16 cellular contexts compared by ENCODE assay signal in the genomic region with DNA sequence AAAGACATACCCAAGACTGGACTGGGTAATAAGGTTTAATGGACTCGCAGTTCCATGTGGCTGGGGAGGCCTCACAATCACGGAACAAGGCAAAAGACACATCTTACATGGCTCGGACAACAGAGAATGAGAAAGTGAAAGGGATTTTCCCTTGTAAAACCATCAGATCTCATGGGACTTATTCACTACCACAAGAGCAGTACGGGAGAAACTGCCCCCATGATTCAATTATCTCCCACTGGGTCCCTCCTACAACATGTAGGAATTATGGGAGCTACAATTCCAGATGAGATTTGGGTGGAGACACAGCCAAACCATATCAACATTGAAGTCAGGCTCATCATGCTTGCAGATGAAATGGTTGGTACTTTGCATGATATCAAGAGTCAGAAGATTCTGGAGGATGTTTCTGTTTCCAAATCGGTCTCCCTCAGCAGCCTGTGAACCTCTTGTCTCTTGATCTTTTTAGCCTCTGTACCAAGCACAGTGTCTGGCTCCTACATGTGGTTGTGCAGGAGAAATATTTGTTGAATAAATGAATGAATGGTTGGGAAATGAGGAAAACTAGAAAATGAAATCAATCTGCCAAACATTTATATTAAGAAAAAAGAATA.
DNase-seq lines count a peak whose midpoint lies in the region; ATAC-seq and TF ChIP-seq lines count a peak whose summit lies in the region.
"Had no signal": no experiment of that assay in that cellular context is flagged by ENCODE, and none has a peak within 500 bp of the region (broad histone marks: within the 10 kb centered on the region; RNA-seq: fewer than 3 reads in every experiment).

No MANE protein-coding gene starts in this region.

- H2AK5ac ChIP-seq in mesendoderm (ENCODE audit: low read length): no peak overlapping the region

- no peak overlapping the region for H4K5ac ChIP-seq in mesendoderm (ENCODE audit: low read length)

- DNase-seq in chondrocyte (ENCODE audit: low spot score) (no peak), RPMI8226 (no peak), mesendoderm (no peak)
- DNase-seq in activated effector memory CD4-positive, alpha-beta T cell treated with anti-CD3 and anti-CD28 coated beads, Interleukin-2, amount 50 U/mL, for 16 hours: no peak
- DNase-seq: activated T-cell treated with anti-CD3 and anti-CD28 coated beads for 4 hours; C1 segment of cervical spinal cord; effector CD8-positive, alpha-beta T cell; NCI-H1417 treated with DMSO at 0.1 percent for 48 hours; NCI-H82; stimulated activated CD4-positive, alpha-beta T cell treated with anti-CD3 and anti-CD28 coated beads, Interleukin-15, amount 100 ng/mL, for 24 hours; WERI-Rb-1 had no signal

- H3K79me2 ChIP-seq in mesendoderm (ENCODE audit: control insufficient read depth, insufficient read depth, low read length): no peaks in the 10 kb centered on the region
- H3K79me2 ChIP-seq: parathyroid adenoma had no signal

- H3K18ac ChIP-seq in mesendoderm (ENCODE audit: low read length): no peak overlapping the region

- H3K27ac Mint-ChIP-seq in chondrocyte (ENCODE audit: unreplicated experiment): peak overlapping the region; percentile 53

- no peaks in the 10 kb centered on the region for H3K27me3 Mint-ChIP-seq in chondrocyte (ENCODE audit: low read depth)

- no peaks in the 10 kb centered on the region for H3K9me3 Mint-ChIP-seq in chondrocyte (ENCODE audit: low read depth)

- no peak overlapping the region for H3K4me2 ChIP-seq in mesendoderm (ENCODE audit: low read length)

- no peaks in the 10 kb centered on the region for H3K36me3 Mint-ChIP-seq in chondrocyte (ENCODE audit: low read depth)

- no peak overlapping the region for H3K27ac ChIP-seq in mesendoderm (ENCODE audit: low read depth, low read length)
- H3K27ac ChIP-seq: parathyroid adenoma, WERI-Rb-1 had no signal

- H3K36me3 ChIP-seq in mesendoderm (ENCODE audit: control insufficient read depth, insufficient read depth, low read length): no peaks in the 10 kb centered on the region
- H3K36me3 ChIP-seq: WERI-Rb-1 had no signal

- H3K23ac ChIP-seq in mesendoderm (ENCODE audit: low read length): no peak overlapping the region

- H2BK15ac ChIP-seq in mesendoderm (replicated peaks; ENCODE audit: low read depth): no peak overlapping the region

- H3K4me3 Mint-ChIP-seq in chondrocyte (ENCODE audit: unreplicated experiment): no peak overlapping the region

- H3K4me1 Mint-ChIP-seq in chondrocyte (ENCODE audit: low read depth): peaks cover 10% of the 10 kb centered on the region

- H4K8ac ChIP-seq in mesendoderm (ENCODE audit: low read depth, low read length): no peak overlapping the region

- TF ChIP-seq CTCF in chondrocyte (IDR thresholded peaks at IDR 0.05): no peak

- no peak overlapping the region for H3K56ac ChIP-seq in mesendoderm (ENCODE audit: low read length)

- no peaks in the 10 kb centered on the region for H3K79me1 ChIP-seq in mesendoderm (ENCODE audit: low read length)

- no peaks in the 10 kb centered on the region for H3K27me3 ChIP-seq in mesendoderm (ENCODE audit: insufficient read depth, low read length, poor library complexity)

- no peaks in the 10 kb centered on the region for H3K4me1 ChIP-seq in mesendoderm (ENCODE audit: control insufficient read depth, low read depth, low read length)
- H3K4me1 ChIP-seq: parathyroid adenoma had no signal

- no peak overlapping the region for H3K4ac ChIP-seq in mesendoderm (ENCODE audit: low read depth, low read length)

- WGBS in mesendoderm (ENCODE audit: extremely low coverage, insufficient coverage, low lambda C conversion rate): no CpG with 5 or more reads among the region's 5 CpGs

- H2BK120ac ChIP-seq in mesendoderm (ENCODE audit: low read depth, low read length): no peak overlapping the region

- no peak overlapping the region for H2BK5ac ChIP-seq in mesendoderm (ENCODE audit: low read length)

- ATAC-seq in GM18868 (IDR thresholded peaks at IDR 0.05; ENCODE audit: unreplicated experiment) (peak; percentile 90), GM21526 (IDR thresholded peaks at IDR 0.05; ENCODE audit: low FRiP score, unreplicated experiment) (peak; percentile 50), HG03045 (IDR thresholded peaks at IDR 0.05; ENCODE audit: unreplicated experiment) (peak; percentile 59), HG03159 (IDR thresholded peaks at IDR 0.05; ENCODE audit: unreplicated experiment) (no peak)

- H3K9ac ChIP-seq in mesendoderm (ENCODE audit: low read length): no peak overlapping the region
- H3K9ac ChIP-seq: parathyroid adenoma had no signal

- no peak overlapping the region for H3K4me3 ChIP-seq in mesendoderm (ENCODE audit: low read length)
